In genomic region chr7:5494683-5495561, GRCh38 we compare ENCODE assay signal across 8 cellular contexts. TPM values are rescaled to one million over a fixed set of nuclear protein-coding genes. Genes with fewer than 3 reads are reported as not detected.
DNase-seq lines count a peak whose midpoint lies in the region; ATAC-seq and TF ChIP-seq lines count a peak whose summit lies in the region.

No MANE protein-coding gene starts in this region.

- no peaks in the 10 kb centered on the region for H3K79me2 ChIP-seq in H9 (ENCODE audit: insufficient read depth, low read length)

- H4K5ac ChIP-seq in H9 (ENCODE audit: insufficient read length, low read depth, low read length) = no peak overlapping the region

- H3K18ac ChIP-seq in H9 (ENCODE audit: insufficient read length, low read depth, low read length) = no peak overlapping the region

- H2BK12ac ChIP-seq in H9 (ENCODE audit: insufficient read length, low read depth, low read length) = no peak overlapping the region

- H2BK120ac ChIP-seq in H9 (ENCODE audit: low read depth, low read length, poor library complexity, severe bottlenecking) = no peak overlapping the region

- H4K8ac ChIP-seq in H9 (replicated peaks; ENCODE audit: insufficient read length, low read depth, low read length) = no peak overlapping the region

- no peak overlapping the region for H2AK5ac ChIP-seq in H9 (ENCODE audit: insufficient read length, low read length)

- H3K9me3 Mint-ChIP-seq in H9 = no peaks in the 10 kb centered on the region
- no peaks in the 10 kb centered on the region for H3K9me3 Mint-ChIP-seq in T-helper 2 cell treated with Interferon-gamma antibody and Interleukin-4, amounts not matched to agents 5 μg/mL and 100 μg/mL, for 36 hours

- no CpG with 5 or more reads among the region's 41 CpGs for WGBS in H9 (ENCODE audit: extremely low coverage, insufficient read length, low lambda C conversion rate)

- H2AFZ ChIP-seq in H9 (ENCODE audit: low read length) = no peak overlapping the region

- H3K9ac ChIP-seq in H9 (ENCODE audit: extremely low read depth, insufficient read length, low read length) = no peak overlapping the region

- H3K4me2 ChIP-seq in H9 (ENCODE audit: insufficient read depth, insufficient read length, low read length) = no peak overlapping the region

- no peaks in the 10 kb centered on the region for H3K9me3 ChIP-seq in H9 (ENCODE audit: control insufficient read depth, low read depth, low read length)

- no peak overlapping the region for H3K27ac ChIP-seq in H9 (ENCODE audit: insufficient read length, low read depth, low read length)

- H3T11ph ChIP-seq in H9 (ENCODE audit: low read length) = no peak overlapping the region

- H3K27ac Mint-ChIP-seq in H9 = peak overlapping the region in 1 of 3 experiments; percentile 84; a peak in 1 of 7 replicates
- no peak overlapping the region for H3K27ac Mint-ChIP-seq in T-helper 2 cell treated with Interferon-gamma antibody and Interleukin-4, amounts not matched to agents 5 μg/mL and 100 μg/mL, for 36 hours

- H3K56ac ChIP-seq in H9 (ENCODE audit: insufficient read length, low read depth, low read length) = no peak overlapping the region

- no peaks in the 10 kb centered on the region for H4K20me1 ChIP-seq in H9 (ENCODE audit: control insufficient read depth, insufficient read depth, insufficient read length)

- H2BK5ac ChIP-seq in H9 (ENCODE audit: insufficient read length, low read length) = no peak overlapping the region

- H3K4me1 ChIP-seq in H9 (ENCODE audit: insufficient read depth, low read length) = peaks cover 2% of the 10 kb centered on the region; the same call in 1 of the 2 replicates

- no peaks in the 10 kb centered on the region for H3K23me2 ChIP-seq in H9 (ENCODE audit: insufficient read length, low read depth, low read length, poor library complexity, severe bottlenecking)

- H3K4ac ChIP-seq in H9 (ENCODE audit: low read depth, low read length) = no peak overlapping the region

- H3K27me3 ChIP-seq in H9 (ENCODE audit: insufficient read depth, low read length) = no peaks in the 10 kb centered on the region

- H3K4me3 Mint-ChIP-seq in H9 = no peak overlapping the region
- no peak overlapping the region for H3K4me3 Mint-ChIP-seq in T-helper 2 cell treated with Interferon-gamma antibody and Interleukin-4, amounts not matched to agents 5 μg/mL and 100 μg/mL, for 36 hours

- H3K27me3 Mint-ChIP-seq in H9 (ENCODE audit: low read depth) = no peaks in the 10 kb centered on the region
- no peaks in the 10 kb centered on the region for H3K27me3 Mint-ChIP-seq in T-helper 2 cell treated with Interferon-gamma antibody and Interleukin-4, amounts not matched to agents 5 μg/mL and 100 μg/mL, for 36 hours (ENCODE audit: low read depth)

- DNase-seq in DMS79 treated with DMSO at 0.1 percent for 48 hours (lab: John Stamatoyannopoulos, UW) (peak; percentile 89), H9 (peak; percentile 89), NCI-H1105 treated with DMSO at 0.1 percent for 48 hours (lab: John Stamatoyannopoulos, UW) (peak; percentile 76), amniotic stem cell (lab: John Stamatoyannopoulos, UW) (peak; percentile 49), left ventricle myocardium superior (peak; percentile 87), retina (peak; percentile 91)
- DNase-seq in T-helper 2 cell treated with Interferon-gamma antibody and Interleukin-4, amounts not matched to agents 5 μg/mL and 100 μg/mL, for 36 hours (ENCODE audit: low spot score) = peak; percentile 62

- ATAC-seq in left ventricle myocardium superior (peak; percentile 78), HG03025 (IDR thresholded peaks at IDR 0.05; ENCODE audit: low FRiP score, unreplicated experiment) (no peak)

- intact Hi-C loops in left ventricle myocardium superior (cut with micrococcal nuclease) = loop anchor here (10.0 kb wide), 1 partner anchor 210 kb away; no protein-coding TSS in a partner anchor

- no peak overlapping the region for H2BK20ac ChIP-seq in H9 (ENCODE audit: low read depth, low read length, poor library complexity, severe bottlenecking)

- TF ChIP-seq CTCF in H9 (conservative IDR thresholded peaks at IDR 0.05) = peak; percentile 98

- no peak overlapping the region for H4K91ac ChIP-seq in H9 (ENCODE audit: insufficient read length, low read depth, low read length)

- H3K79me1 ChIP-seq in H9 (ENCODE audit: insufficient read depth, low read depth, low read length, poor library complexity, severe bottlenecking) = no peaks in the 10 kb centered on the region

- H3K23ac ChIP-seq in H9 (ENCODE audit: insufficient read length, low read depth, low read length) = no peak overlapping the region

- H3K36me3 Mint-ChIP-seq in H9 (ENCODE audit: insufficient read depth in 1 of 3, low read depth in 3 of 3) = peaks cover 10 to 22% (median 16%) of the 10 kb centered on the region in 3 experiments; a peak in 5 of 7 replicates
- peaks cover 17% of the 10 kb centered on the region for H3K36me3 Mint-ChIP-seq in T-helper 2 cell treated with Interferon-gamma antibody and Interleukin-4, amounts not matched to agents 5 μg/mL and 100 μg/mL, for 36 hours (ENCODE audit: low read depth)

- no peak overlapping the region for H3K14ac ChIP-seq in H9 (ENCODE audit: insufficient read depth, low read length)

- peaks cover 13 to 22% of the 10 kb centered on the region in 2 experiments for H3K4me1 Mint-ChIP-seq in H9
- H3K4me1 Mint-ChIP-seq in T-helper 2 cell treated with Interferon-gamma antibody and Interleukin-4, amounts not matched to agents 5 μg/mL and 100 μg/mL, for 36 hours (ENCODE audit: low read depth) = peaks cover 7% of the 10 kb centered on the region

- no peak overlapping the region for H2BK15ac ChIP-seq in H9 (ENCODE audit: low read depth, low read length)

RNA-seq across cellular contexts. Expression of gene FBXL18, which starts 18.7 kb away (rescaled TPM):
- total RNA-seq in H9 (2021) = 22.2 and 22.6 TPM in 2 replicates
- 6.7 TPM for total RNA-seq in left ventricle myocardium superior

RNA-seq across cellular contexts. Expression of gene ACTB, which starts 35.5 kb away (rescaled TPM):
- total RNA-seq in H9 (2021) = 5,597 and 5,803 TPM in 2 replicates
- 724 TPM for total RNA-seq in left ventricle myocardium superior
